9 cellular contexts compared by ENCODE assay signal in the genomic region with DNA sequence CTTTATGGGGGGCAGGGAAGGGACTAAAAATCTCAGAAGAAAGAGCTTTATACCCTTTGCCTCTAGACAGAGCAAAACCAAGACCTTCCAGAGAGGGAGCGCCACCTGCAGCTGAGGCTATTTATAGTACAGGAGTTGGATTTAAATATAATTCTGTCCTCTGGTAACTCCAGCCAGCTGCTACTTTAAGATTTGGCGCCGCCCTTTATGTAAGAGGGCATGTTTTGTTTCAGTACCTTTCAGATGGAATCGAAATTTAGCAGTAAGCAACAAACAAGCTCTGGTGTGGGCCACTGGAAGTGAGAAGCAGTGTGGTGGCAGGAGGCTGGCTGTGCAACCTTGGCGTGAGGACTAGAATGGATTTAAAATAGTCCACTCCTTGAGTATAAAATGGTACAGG. TPM values are rescaled to one million over a fixed set of nuclear protein-coding genes. Genes with fewer than 3 reads are reported as not detected.
DNase-seq lines count a peak whose midpoint lies in the region; ATAC-seq and TF ChIP-seq lines count a peak whose summit lies in the region.
"Had no signal": no experiment of that assay in that cellular context is flagged by ENCODE, and none has a peak within 500 bp of the region (broad histone marks: within the 10 kb centered on the region; RNA-seq: fewer than 3 reads in every experiment).

No MANE protein-coding gene starts in this region.

- H3K4me1 ChIP-seq in heart left ventricle (peaks cover 0 to 17% (median 6%) of the 10 kb centered on the region in 12 donors), testis (no peaks in the 10 kb centered on the region)

- peak; percentile 81 to 91 (median 90) for ATAC-seq in heart left ventricle
- no peak for ATAC-seq in HG03135 (IDR thresholded peaks at IDR 0.05; ENCODE audit: unreplicated experiment)

- TF ChIP-seq POLR2A in heart left ventricle (IDR thresholded peaks at IDR 0.05), result no peak
- no peak for TF ChIP-seq POLR2A in testis (IDR thresholded peaks at IDR 0.05)

- WGBS in heart left ventricle, 4 donors, result 7 to 12% (median 8%) methylated on average over 5 of the region's 5 CpGs
- 28 to 44% methylated on average over 5 of the region's 5 CpGs for WGBS in testis, 2 donors

- H3K27me3 ChIP-seq in heart left ventricle, result peaks cover 0 to 23% (median 7%) of the 10 kb centered on the region in 9 donors
- no peaks in the 10 kb centered on the region for H3K27me3 ChIP-seq in testis

- peak overlapping the region in 1 of 12 donors; percentile 7 for H3K4me3 ChIP-seq in heart left ventricle
- no peak overlapping the region for H3K4me3 ChIP-seq in testis

- TF ChIP-seq CTCF in heart left ventricle (IDR thresholded peaks at IDR 0.05), result peak; percentile 19 to 65 (median 34)
- TF ChIP-seq CTCF in testis (IDR thresholded peaks at IDR 0.05), result no peak

- intact Hi-C loops in heart left ventricle (cut with DNase I) (loop anchor here in 2 of 10 donors (10.0 kb wide), 1 partner anchor 48 kb away; no protein-coding TSS in a partner anchor), testis (cut with DNase I; ENCODE audit: low total_unique reads) (loop anchor here (10.0 kb wide), 1 partner anchor 48 kb away; no protein-coding TSS in a partner anchor)

- H3K36me3 ChIP-seq in heart left ventricle (no peaks in the 10 kb centered on the region), testis (ENCODE audit: low read depth, missing control alignments) (no peaks in the 10 kb centered on the region)

- DNase-seq in DMS114 treated with DMSO at 0.1 percent for 48 hours (lab: John Stamatoyannopoulos, UW; ENCODE audit: unreplicated experiment), result peak; percentile 22
- peak; percentile 43 for DNase-seq in M059J (ENCODE audit: low read depth)
- DNase-seq in activated CD4-positive, alpha-beta T cell treated with anti-CD3 and anti-CD28 coated beads for 4 hours, result peak; percentile 24 to 25
- peak in 4 of 5 donors; percentile 39 to 69 (median 48) for DNase-seq in heart left ventricle
- DNase-seq in testis, result peak; percentile 50
- DNase-seq in activated CD4-positive, CD25-positive, alpha-beta regulatory T cell treated with anti-CD3 and anti-CD28 coated beads, Interleukin-2, amount 50 U/mL, for 72 hours, result no peak
- DNase-seq in pons (ENCODE audit: low spot score), result no peak

- H3K27ac ChIP-seq in heart left ventricle (peak overlapping the region in 9 of 12 donors; percentile 14 to 74 (median 60)), testis (no peak overlapping the region)
- H3K27ac ChIP-seq: epithelial cell of prostate had no signal

- H3K9me3 ChIP-seq in heart left ventricle, result no peaks in the 10 kb centered on the region
- no peaks in the 10 kb centered on the region for H3K9me3 ChIP-seq in testis

RNA-seq across cellular contexts. Expression of gene GUCY2D, which starts 5.2 kb away (rescaled TPM):
- not detected in 2 replicates for total RNA-seq in M059J (2014; rRNA removed; shearing (Covaris generic))
- total RNA-seq in heart left ventricle, result not detected
- under 1 TPM in 1 of 2 donors, not detected in 1; 0.04 TPM for polyA plus RNA-seq in heart left ventricle
- total RNA-seq in testis, result 1 to 10 TPM; 1.3 to 1.7 TPM
- polyA plus RNA-seq in testis (ENCODE audit: insufficient read depth, low read depth, low replicate concordance), result 2.4 TPM

RNA-seq across cellular contexts. Expression of gene ALOX15B, which starts 41.7 kb away (rescaled TPM):
- not detected in 2 replicates for total RNA-seq in M059J (2014; rRNA removed; shearing (Covaris generic))
- 1 to 10 TPM in 1 of 9 donors, under 1 TPM in 4, not detected in 4; 0.07 to 2.2 (median 0.18) TPM for total RNA-seq in heart left ventricle
- 1 to 10 TPM in 1 of 2 donors, under 1 TPM in 1; 0.23 to 1.4 TPM for polyA plus RNA-seq in heart left ventricle
- 1 to 10 TPM in 1 of 2 donors, under 1 TPM in 1; 0.79 to 2.2 TPM for total RNA-seq in testis
- polyA plus RNA-seq in testis (ENCODE audit: insufficient read depth, low read depth, low replicate concordance), result 1.8 TPM

Comparison
In these comparisons a context has a peak if more than half of its experiments do, and no peak if none do; other contexts are left out.
1. DNase-seq: peak in DMS114 treated with DMSO at 0.1 percent for 48 hours (single experiment), M059J (single experiment), activated CD4-positive, alpha-beta T cell treated with anti-CD3 and anti-CD28 coated beads for 4 hours (2 of 2), heart left ventricle (4 of 5) and testis (single experiment); none in activated CD4-positive, CD25-positive, alpha-beta regulatory T cell treated with anti-CD3 and anti-CD28 coated beads, Interleukin-2, amount 50 U/mL, for 72 hours (single experiment) and pons (single experiment).
2. H3K27ac ChIP-seq: peak in heart left ventricle (9 of 12); none in testis (0 of 2).
3. CTCF ChIP-seq: peak in heart left ventricle (12 of 12); none in testis (0 of 3).